1 cellular context compared by ENCODE assay signal in genomic region chr7:35037526-35038339, GRCh38.
TF ChIP-seq lines count a peak whose summit lies in the region.

No MANE protein-coding gene starts in this region.

TF ChIP-seq in GM12878, 131 proteins besides CTCF, POLR2A, EP300 and RAD21 (continued from another document):
- TF ChIP-seq ZBTB40 (IDR thresholded peaks at IDR 0.05; ENCODE audit: borderline replicate concordance) (no peak), NFXL1 (IDR thresholded peaks at IDR 0.05; ENCODE audit: borderline replicate concordance) (no peak), MYC (IDR thresholded peaks at IDR 0.05; ENCODE audit: insufficient read depth, insufficient read length, insufficient replicate concordance, low read length, severe bottlenecking) (no peak), NFYA (IDR thresholded peaks at IDR 0.05; ENCODE audit: borderline replicate concordance, low read depth, low read length) (no peak), HDAC6 (IDR thresholded peaks at IDR 0.05; ENCODE audit: unreplicated experiment) (peak; percentile 64), CBFB (IDR thresholded peaks at IDR 0.05; ENCODE audit: low read depth) (no peak), NR2C1 (IDR thresholded peaks at IDR 0.05) (0 out of 2 replicates have a peak, but pooled peaks have one; percentile 6), MLLT1 (IDR thresholded peaks at IDR 0.05) (no peak), E2F4 (IDR thresholded peaks at IDR 0.05; ENCODE audit: low read depth, low read length) (no peak), MXI1 (IDR thresholded peaks at IDR 0.05; ENCODE audit: low read depth, low read length) (peak; percentile 75), CBX3 (IDR thresholded peaks at IDR 0.05; ENCODE audit: borderline replicate concordance, low read depth) (no peak), EZH2 (IDR thresholded peaks at IDR 0.05; ENCODE audit: borderline replicate concordance, control insufficient read depth, low read depth, low read length) (no peak), IKZF2 (IDR thresholded peaks at IDR 0.05) (peak in 1 of 2 experiments; percentile 21; a peak in 1 of 4 replicates), ZBTB11 (CRISPR knock-in tag; IDR thresholded peaks at IDR 0.05) (no peak), TARDBP (IDR thresholded peaks at IDR 0.05; ENCODE audit: borderline replicate concordance) (no peak), PML (IDR thresholded peaks at IDR 0.05; ENCODE audit: low read length) (no peak), MEF2B (IDR thresholded peaks at IDR 0.05; ENCODE audit: partially characterized antibody, poor library complexity, severe bottlenecking) (no peak), POLR2AphosphoS5 (IDR thresholded peaks at IDR 0.05; ENCODE audit: low read length) (no peak), NRF1 (conservative IDR thresholded peaks at IDR 0.05; ENCODE audit: low read depth, low read length) (peak; percentile 22; the same call in 1 of the 2 replicates), RCOR1 (conservative IDR thresholded peaks at IDR 0.05; ENCODE audit: low read depth, low read length) (no peak), HCFC1 (IDR thresholded peaks at IDR 0.05; ENCODE audit: low read length) (0 out of 2 replicates have a peak, but pooled peaks have one; percentile 24), ETV6 (conservative IDR thresholded peaks at IDR 0.05 in 1 of 2, IDR thresholded peaks at IDR 0.05 in 1 of 2; ENCODE audit: borderline replicate concordance in 1 of 2, low read depth in 1 of 2) (no peak), IKZF1 (conservative IDR thresholded peaks at IDR 0.05) (peak; percentile 92), ZSCAN29 (IDR thresholded peaks at IDR 0.05) (no peak; the same call in 1 of the 2 replicates), ZNF274 (IDR thresholded peaks at IDR 0.05; ENCODE audit: insufficient read depth, insufficient read length) (no peak), POU2F2 (IDR thresholded peaks at IDR 0.05; ENCODE audit: borderline replicate concordance, low read depth, low read length) (no peak), SRF (IDR thresholded peaks at IDR 0.05; ENCODE audit: low read depth in 2 of 2, low read length in 2 of 2) (no peak; a peak in 1 of 4 replicates)
